ENCODE assay signal across 26 cellular contexts in genomic region chr2:217052856-217053577, GRCh38.
"Had no signal": no experiment of that assay in that cellular context is flagged by ENCODE, and none has a peak within 500 bp of the region (broad histone marks: within the 10 kb centered on the region; RNA-seq: fewer than 3 reads in every experiment).

No MANE protein-coding gene starts in this region.

- H3K9ac ChIP-seq: neural progenitor cell had no signal

- H3K9me3 ChIP-seq: breast epithelium, colonic mucosa, esophagus squamous epithelium, spleen, suprapubic skin, transverse colon had no signal

- FAIRE-seq: endometrium, frontal cortex, islet of Langerhans, urothelium cell line had no signal

- H2AFZ ChIP-seq: neural progenitor cell had no signal

- H3K27ac ChIP-seq: colonic mucosa, epithelial cell of prostate, esophagus squamous epithelium, neural progenitor cell, suprapubic skin, transverse colon had no signal

- H3K4me1 ChIP-seq: breast epithelium, colonic mucosa, spleen had no signal

- H3K4me2 ChIP-seq: neural progenitor cell had no signal

- H3K4me3 ChIP-seq: breast epithelium, colonic mucosa, esophagus squamous epithelium, neural progenitor cell, spleen, suprapubic skin, transverse colon had no signal

- H3K36me3 ChIP-seq: breast epithelium, colonic mucosa, esophagus squamous epithelium, neural progenitor cell, spleen, suprapubic skin, transverse colon had no signal

- H3K27me3 ChIP-seq: breast epithelium, colonic mucosa, esophagus squamous epithelium, neural progenitor cell, suprapubic skin, transverse colon had no signal

- DNase-seq: activated B cell treated with CpG ODN at 0.5 μM for 24 hours; activated CD4-positive, alpha-beta T cell treated with anti-CD3 and anti-CD28 coated beads, Interleukin-2, amount 50 U/mL, for 1 hour; activated CD8-positive, alpha-beta T cell treated with anti-CD3 and anti-CD28 coated beads for 36 hours; activated gamma-delta T cell treated with Interleukin-2 at 50 U/mL for 16 hours; activated naive CD4-positive, alpha-beta T cell treated with anti-CD3 and anti-CD28 coated beads, Interleukin-2, amount 50 U/mL, for 16 hours; activated T-cell treated with anti-CD3 and anti-CD28 coated beads, Interleukin-2, amount 50 U/mL, for 4 hours; amniotic stem cell; cerebellar nuclear complex; colonic mucosa; effector CD8-positive, alpha-beta T cell; esophagus squamous epithelium; glutamatergic neuron; naive thymus-derived CD8-positive, alpha-beta T cell; posterior cingulate gyrus; spleen; stimulated activated naive CD4-positive, alpha-beta T cell; T-cell; transverse colon had no signal
